ENCODE assay signal across 27 cellular contexts in genomic region chr5:99600952-99601351, GRCh38.
"Had no signal": no experiment of that assay in that cellular context is flagged by ENCODE, and none has a peak within 500 bp of the region (broad histone marks: within the 10 kb centered on the region; RNA-seq: fewer than 3 reads in every experiment).

No MANE protein-coding gene starts in this region.

- H3K4me1 Mint-ChIP-seq: activated CD4-positive, alpha-beta T cell treated with anti-CD3 and anti-CD28 coated beads for 36 hours; brain; natural killer cell had no signal

- H3K36me3 ChIP-seq: esophagus muscularis mucosa, gastrocnemius medialis, neutrophil, ovary, transverse colon had no signal

- H3K9me3 Mint-ChIP-seq: brain; effector memory CD8-positive, alpha-beta T cell had no signal

- H3K27ac Mint-ChIP-seq: activated CD4-positive, alpha-beta T cell treated with anti-CD3 and anti-CD28 coated beads for 36 hours; activated CD8-positive, alpha-beta T cell treated with anti-CD3 and anti-CD28 coated beads, Interleukin-2, amount 10 ng/mL, durations not matched to agents 7 days and 5 days; activated naive CD4-positive, alpha-beta T cell treated with anti-CD3 and anti-CD28 coated beads, Interleukin-2, amount 50 U/mL, for 72 hours; activated T-cell treated with anti-CD3 and anti-CD28 coated beads, Interleukin-2, amount 50 U/mL, for 72 hours; brain; effector memory CD8-positive, alpha-beta T cell; natural killer cell; progenitor cell of endocrine pancreas had no signal

- H3K9me3 ChIP-seq: esophagus muscularis mucosa, gastrocnemius medialis, neutrophil, ovary, testis, transverse colon had no signal

- FAIRE-seq: kidney, urothelium cell line had no signal

- H3K27ac ChIP-seq: esophagus muscularis mucosa, gastrocnemius medialis, neutrophil, ovary, skin epidermis, testis, transverse colon had no signal

- H3K4me3 Mint-ChIP-seq: activated CD4-positive, alpha-beta T cell treated with anti-CD3 and anti-CD28 coated beads for 36 hours; activated CD8-positive, alpha-beta T cell treated with anti-CD3 and anti-CD28 coated beads, Interleukin-2, amount 10 ng/mL, durations not matched to agents 7 days and 5 days; activated T-cell treated with anti-CD3 and anti-CD28 coated beads, Interleukin-2, amount 50 U/mL, for 72 hours; brain; effector memory CD8-positive, alpha-beta T cell; natural killer cell had no signal

- H3K27me3 Mint-ChIP-seq: activated CD4-positive, alpha-beta T cell treated with anti-CD3 and anti-CD28 coated beads for 36 hours; brain; effector memory CD8-positive, alpha-beta T cell; progenitor cell of endocrine pancreas had no signal

- DNase-seq: activated CD4-positive, alpha-beta T cell treated with anti-CD3 and anti-CD28 coated beads for 36 hours; activated CD4-positive, CD25-positive, alpha-beta regulatory T cell; activated CD8-positive, alpha-beta T cell treated with anti-CD3 and anti-CD28 coated beads, Interleukin-2, amount 10 ng/mL, durations not matched to agents 7 days and 5 days; activated naive CD4-positive, alpha-beta T cell; activated T-cell treated with anti-CD3 and anti-CD28 coated beads for 4 hours; activated T-cell treated with anti-CD3 and anti-CD28 coated beads, Interleukin-2, amount 50 U/mL, for 72 hours; cortex of kidney; effector memory CD8-positive, alpha-beta T cell; gastrocnemius medialis; glutamatergic neuron; kidney; left colon; natural killer cell; ovary; stimulated activated CD4-positive, alpha-beta T cell treated with anti-CD3 and anti-CD28 coated beads, Interleukin-12 subunit alpha, Interleukin-12 subunit beta, amount 100 ng/mL, for 4 hours; stimulated activated CD4-positive, alpha-beta T cell treated with anti-CD3 and anti-CD28 coated beads, Interleukin-4, amount 100 ng/mL, for 1 hour; stimulated activated naive CD8-positive, alpha-beta T cell treated with anti-CD3 and anti-CD28 coated beads, Interleukin-15, Interleukin-2, amounts not matched to agents 100 U/mL and 50 U/mL, for 24 hours; testis; transverse colon had no signal

- H3K27me3 ChIP-seq: esophagus muscularis mucosa, gastrocnemius medialis, neutrophil, ovary, testis, transverse colon had no signal

- H3K36me3 Mint-ChIP-seq: activated naive CD4-positive, alpha-beta T cell treated with anti-CD3 and anti-CD28 coated beads, Interleukin-2, amount 50 U/mL, for 72 hours; brain had no signal

- ATAC-seq: activated CD4-positive, alpha-beta T cell treated with anti-CD3 and anti-CD28 coated beads for 36 hours; activated CD8-positive, alpha-beta T cell treated with anti-CD3 and anti-CD28 coated beads, Interleukin-2, amount 10 ng/mL, durations not matched to agents 7 days and 5 days; activated naive CD4-positive, alpha-beta T cell treated with anti-CD3 and anti-CD28 coated beads, Interleukin-2, amount 50 U/mL, for 72 hours; activated T-cell treated with anti-CD3 and anti-CD28 coated beads, Interleukin-2, amount 50 U/mL, for 72 hours; effector memory CD8-positive, alpha-beta T cell; gastrocnemius medialis; left colon; natural killer cell; sciatic nerve; stimulated activated naive CD8-positive, alpha-beta T cell treated with anti-CD3 and anti-CD28 coated beads, Interleukin-15, Interleukin-2, amounts not matched to agents 100 U/mL and 50 U/mL, for 24 hours had no signal

- H3K4me3 ChIP-seq: esophagus muscularis mucosa, gastrocnemius medialis, ovary, skin epidermis, testis, transverse colon had no signal

- H3K4me1 ChIP-seq: esophagus muscularis mucosa, gastrocnemius medialis, testis, transverse colon had no signal
